ENCODE assay signal across 27 cellular contexts in the genomic region with DNA sequence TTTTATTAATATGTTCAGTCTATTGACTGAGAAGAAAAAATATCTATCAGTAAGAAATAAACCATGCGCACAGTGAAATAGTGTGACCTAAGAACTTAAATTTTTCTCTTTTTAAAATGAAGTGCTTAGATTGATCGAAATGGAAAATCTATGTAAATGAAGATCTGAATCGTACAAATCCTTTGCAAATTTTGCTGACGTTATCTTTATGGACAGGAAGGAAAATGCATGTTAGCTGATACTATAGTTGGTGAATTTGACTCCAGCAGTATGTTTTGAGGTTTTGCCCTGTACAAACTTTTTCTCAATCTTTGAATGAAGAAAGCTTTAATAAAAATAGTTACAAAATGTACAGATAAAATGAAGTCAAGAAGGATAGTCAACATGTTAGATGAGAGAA.
"Had no signal": no experiment of that assay in that cellular context is flagged by ENCODE, and none has a peak within 500 bp of the region (broad histone marks: within the 10 kb centered on the region; RNA-seq: fewer than 3 reads in every experiment).

No MANE protein-coding gene starts in this region.

- H3K4me3 ChIP-seq: colonic mucosa, coronary artery, dorsolateral prefrontal cortex, esophagus muscularis mucosa, esophagus squamous epithelium, gastrocnemius medialis, gastroesophageal sphincter, heart left ventricle, heart right ventricle, hepatocyte had no signal

- H3K27me3 ChIP-seq: colonic mucosa, dorsolateral prefrontal cortex, esophagus muscularis mucosa, esophagus squamous epithelium, foreskin keratinocyte, gastrocnemius medialis, gastroesophageal sphincter, heart left ventricle, hepatocyte had no signal

- H3K79me2 ChIP-seq: hepatocyte had no signal

- H3K9me3 ChIP-seq: colonic mucosa had no signal

- ATAC-seq: effector memory CD8-positive, alpha-beta T cell; esophagus mucosa; foreskin keratinocyte; gastrocnemius medialis; gastroesophageal sphincter; heart left ventricle; heart right ventricle had no signal

- H3K27ac ChIP-seq: colonic mucosa, coronary artery, dorsolateral prefrontal cortex, epithelial cell of prostate, esophagus muscularis mucosa, esophagus squamous epithelium, foreskin keratinocyte, gastrocnemius medialis, gastroesophageal sphincter, heart left ventricle, heart right ventricle, hepatocyte had no signal

- H3K4me1 ChIP-seq: colonic mucosa, esophagus muscularis mucosa, esophagus squamous epithelium, foreskin keratinocyte, gastrocnemius medialis, gastroesophageal sphincter, heart left ventricle, heart right ventricle had no signal

- H3K4me2 ChIP-seq: hepatocyte had no signal

- DNase-seq: colonic mucosa; cortex of kidney; dermis blood vessel endothelial cell; dorsolateral prefrontal cortex; effector CD4-positive, alpha-beta T cell; effector CD8-positive, alpha-beta T cell; effector memory CD4-positive, alpha-beta T cell; effector memory CD8-positive, alpha-beta T cell; endodermal cell; erythroblast; esophagus squamous epithelium; foreskin fibroblast; foreskin keratinocyte; foreskin melanocyte; gastrocnemius medialis; glutamatergic neuron; head of caudate nucleus; heart left ventricle; heart right ventricle had no signal

- H2AFZ ChIP-seq: hepatocyte had no signal

- H3K36me3 ChIP-seq: colonic mucosa, esophagus muscularis mucosa, esophagus squamous epithelium, gastrocnemius medialis, gastroesophageal sphincter, heart left ventricle, heart right ventricle had no signal

- FAIRE-seq: endometrium, endothelial cell of umbilical vein had no signal
